Comparison of ENCODE assay signal across 1 cellular context in the genomic region with DNA sequence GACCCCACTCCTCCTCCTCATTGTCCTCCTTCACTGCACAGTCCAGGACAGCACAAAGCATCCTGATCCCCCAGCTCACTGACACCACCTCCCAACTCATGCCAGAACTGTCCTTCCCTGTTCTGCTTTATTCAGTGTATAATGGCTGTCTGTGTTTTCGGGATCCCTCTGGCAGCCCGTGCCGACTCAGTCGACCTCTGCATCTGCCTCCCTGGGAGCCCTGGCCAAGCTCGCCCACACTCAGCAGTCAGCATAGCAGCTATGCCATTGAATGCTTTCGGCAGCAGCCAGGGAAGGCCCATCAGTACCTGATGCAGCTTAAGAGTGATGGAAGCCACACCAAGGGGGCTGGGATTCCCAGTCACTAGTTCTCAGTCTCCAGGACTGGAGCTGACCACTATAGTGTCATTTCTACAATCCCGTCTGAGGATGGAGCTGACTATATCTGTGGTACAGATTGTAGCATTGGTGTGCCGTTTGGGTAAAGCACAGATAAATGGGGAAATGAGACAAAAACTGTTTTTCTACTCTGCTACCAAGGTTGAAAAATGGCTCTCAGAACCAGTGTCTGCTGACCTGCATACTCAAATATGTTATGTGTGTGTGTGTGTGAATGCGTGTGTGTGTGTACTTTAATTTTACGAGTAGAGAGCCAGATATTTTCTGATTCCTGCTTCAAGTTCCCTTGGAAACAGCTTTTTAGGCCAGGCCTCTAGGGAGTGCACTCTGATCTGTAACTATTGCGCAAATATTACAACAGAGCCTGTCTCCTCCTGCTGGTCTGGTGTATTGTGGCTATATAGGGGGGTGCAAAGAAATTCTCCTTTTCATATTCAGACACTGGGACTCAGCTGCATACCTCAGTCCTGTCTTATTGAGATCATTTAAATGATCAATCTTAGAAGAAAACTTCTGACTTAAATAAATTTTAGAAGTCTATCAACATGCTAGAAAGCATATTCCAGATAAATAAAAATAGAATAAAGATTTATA.
TF ChIP-seq lines count a peak whose summit lies in the region.

No MANE protein-coding gene starts in this region.

TF ChIP-seq in HepG2, 621 proteins besides CTCF, POLR2A, EP300 and RAD21 (continued from another document and continues in another):
- TF ChIP-seq, protein P1, sequence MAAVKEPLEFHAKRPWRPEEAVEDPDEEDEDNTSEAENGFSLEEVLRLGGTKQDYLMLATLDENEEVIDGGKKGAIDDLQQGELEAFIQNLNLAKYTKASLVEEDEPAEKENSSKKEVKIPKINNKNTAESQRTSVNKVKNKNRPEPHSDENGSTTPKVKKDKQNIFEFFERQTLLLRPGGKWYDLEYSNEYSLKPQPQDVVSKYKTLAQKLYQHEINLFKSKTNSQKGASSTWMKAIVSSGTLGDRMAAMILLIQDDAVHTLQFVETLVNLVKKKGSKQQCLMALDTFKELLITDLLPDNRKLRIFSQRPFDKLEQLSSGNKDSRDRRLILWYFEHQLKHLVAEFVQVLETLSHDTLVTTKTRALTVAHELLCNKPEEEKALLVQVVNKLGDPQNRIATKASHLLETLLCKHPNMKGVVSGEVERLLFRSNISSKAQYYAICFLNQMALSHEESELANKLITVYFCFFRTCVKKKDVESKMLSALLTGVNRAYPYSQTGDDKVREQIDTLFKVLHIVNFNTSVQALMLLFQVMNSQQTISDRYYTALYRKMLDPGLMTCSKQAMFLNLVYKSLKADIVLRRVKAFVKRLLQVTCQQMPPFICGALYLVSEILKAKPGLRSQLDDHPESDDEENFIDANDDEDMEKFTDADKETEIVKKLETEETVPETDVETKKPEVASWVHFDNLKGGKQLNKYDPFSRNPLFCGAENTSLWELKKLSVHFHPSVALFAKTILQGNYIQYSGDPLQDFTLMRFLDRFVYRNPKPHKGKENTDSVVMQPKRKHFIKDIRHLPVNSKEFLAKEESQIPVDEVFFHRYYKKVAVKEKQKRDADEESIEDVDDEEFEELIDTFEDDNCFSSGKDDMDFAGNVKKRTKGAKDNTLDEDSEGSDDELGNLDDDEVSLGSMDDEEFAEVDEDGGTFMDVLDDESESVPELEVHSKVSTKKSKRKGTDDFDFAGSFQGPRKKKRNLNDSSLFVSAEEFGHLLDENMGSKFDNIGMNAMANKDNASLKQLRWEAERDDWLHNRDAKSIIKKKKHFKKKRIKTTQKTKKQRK (IDR thresholded peaks at IDR 0.05; ENCODE audit: low read length) = no peak
- TF ChIP-seq ZNF557 (CRISPR knock-in tag; IDR thresholded peaks at IDR 0.05) (no peak), SIN3B (IDR thresholded peaks at IDR 0.05; ENCODE audit: low read length) (no peak), NBN (conservative IDR thresholded peaks at IDR 0.05) (no peak), STAG1 (CRISPR knock-in tag; IDR thresholded peaks at IDR 0.05) (peak; percentile 20; the same call in 1 of the 2 replicates), ZNF124 (CRISPR knock-in tag; IDR thresholded peaks at IDR 0.05) (no peak), NCOA5 (CRISPR knock-in tag; IDR thresholded peaks at IDR 0.05) (no peak), KDM5B (CRISPR knock-in tag; IDR thresholded peaks at IDR 0.05; ENCODE audit: borderline replicate concordance) (no peak), REPIN1 (CRISPR knock-in tag; IDR thresholded peaks at IDR 0.05; ENCODE audit: borderline replicate concordance, low read depth) (no peak), HDAC1 (CRISPR knock-in tag; IDR thresholded peaks at IDR 0.05) (no peak), TEAD3 (CRISPR knock-in tag; optimal IDR thresholded peaks at IDR 0.05; ENCODE audit: borderline replicate concordance) (peak; percentile 59), ATF1 (CRISPR knock-in tag; IDR thresholded peaks at IDR 0.05) (no peak), ZNF788 (CRISPR knock-in tag; IDR thresholded peaks at IDR 0.05; ENCODE audit: borderline replicate concordance) (peak; percentile 45; the same call in 1 of the 2 replicates), SMAD1 (CRISPR knock-in tag; IDR thresholded peaks at IDR 0.05; ENCODE audit: borderline replicate concordance, low read depth) (no peak), MTF2 (CRISPR knock-in tag; IDR thresholded peaks at IDR 0.05; ENCODE audit: borderline replicate concordance) (no peak), BRCA1 (CRISPR knock-in tag; IDR thresholded peaks at IDR 0.05) (no peak), TBL1XR1 (IDR thresholded peaks at IDR 0.05; ENCODE audit: borderline replicate concordance, low read length, partially characterized antibody) (no peak), ZSCAN31 (CRISPR knock-in tag; IDR thresholded peaks at IDR 0.05; ENCODE audit: low read depth) (no peak)
- TF ChIP-seq, protein P2, sequence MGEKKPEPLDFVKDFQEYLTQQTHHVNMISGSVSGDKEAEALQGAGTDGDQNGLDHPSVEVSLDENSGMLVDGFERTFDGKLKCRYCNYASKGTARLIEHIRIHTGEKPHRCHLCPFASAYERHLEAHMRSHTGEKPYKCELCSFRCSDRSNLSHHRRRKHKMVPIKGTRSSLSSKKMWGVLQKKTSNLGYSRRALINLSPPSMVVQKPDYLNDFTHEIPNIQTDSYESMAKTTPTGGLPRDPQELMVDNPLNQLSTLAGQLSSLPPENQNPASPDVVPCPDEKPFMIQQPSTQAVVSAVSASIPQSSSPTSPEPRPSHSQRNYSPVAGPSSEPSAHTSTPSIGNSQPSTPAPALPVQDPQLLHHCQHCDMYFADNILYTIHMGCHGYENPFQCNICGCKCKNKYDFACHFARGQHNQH (CRISPR knock-in tag; IDR thresholded peaks at IDR 0.05) = no peak
- TF ChIP-seq, protein P3, sequence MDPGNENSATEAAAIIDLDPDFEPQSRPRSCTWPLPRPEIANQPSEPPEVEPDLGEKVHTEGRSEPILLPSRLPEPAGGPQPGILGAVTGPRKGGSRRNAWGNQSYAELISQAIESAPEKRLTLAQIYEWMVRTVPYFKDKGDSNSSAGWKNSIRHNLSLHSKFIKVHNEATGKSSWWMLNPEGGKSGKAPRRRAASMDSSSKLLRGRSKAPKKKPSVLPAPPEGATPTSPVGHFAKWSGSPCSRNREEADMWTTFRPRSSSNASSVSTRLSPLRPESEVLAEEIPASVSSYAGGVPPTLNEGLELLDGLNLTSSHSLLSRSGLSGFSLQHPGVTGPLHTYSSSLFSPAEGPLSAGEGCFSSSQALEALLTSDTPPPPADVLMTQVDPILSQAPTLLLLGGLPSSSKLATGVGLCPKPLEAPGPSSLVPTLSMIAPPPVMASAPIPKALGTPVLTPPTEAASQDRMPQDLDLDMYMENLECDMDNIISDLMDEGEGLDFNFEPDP (CRISPR knock-in tag; conservative IDR thresholded peaks at IDR 0.05) = no peak
- TF ChIP-seq, protein P4, sequence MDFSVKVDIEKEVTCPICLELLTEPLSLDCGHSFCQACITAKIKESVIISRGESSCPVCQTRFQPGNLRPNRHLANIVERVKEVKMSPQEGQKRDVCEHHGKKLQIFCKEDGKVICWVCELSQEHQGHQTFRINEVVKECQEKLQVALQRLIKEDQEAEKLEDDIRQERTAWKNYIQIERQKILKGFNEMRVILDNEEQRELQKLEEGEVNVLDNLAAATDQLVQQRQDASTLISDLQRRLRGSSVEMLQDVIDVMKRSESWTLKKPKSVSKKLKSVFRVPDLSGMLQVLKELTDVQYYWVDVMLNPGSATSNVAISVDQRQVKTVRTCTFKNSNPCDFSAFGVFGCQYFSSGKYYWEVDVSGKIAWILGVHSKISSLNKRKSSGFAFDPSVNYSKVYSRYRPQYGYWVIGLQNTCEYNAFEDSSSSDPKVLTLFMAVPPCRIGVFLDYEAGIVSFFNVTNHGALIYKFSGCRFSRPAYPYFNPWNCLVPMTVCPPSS (IDR thresholded peaks at IDR 0.05) = no peak
- TF ChIP-seq, protein P5, sequence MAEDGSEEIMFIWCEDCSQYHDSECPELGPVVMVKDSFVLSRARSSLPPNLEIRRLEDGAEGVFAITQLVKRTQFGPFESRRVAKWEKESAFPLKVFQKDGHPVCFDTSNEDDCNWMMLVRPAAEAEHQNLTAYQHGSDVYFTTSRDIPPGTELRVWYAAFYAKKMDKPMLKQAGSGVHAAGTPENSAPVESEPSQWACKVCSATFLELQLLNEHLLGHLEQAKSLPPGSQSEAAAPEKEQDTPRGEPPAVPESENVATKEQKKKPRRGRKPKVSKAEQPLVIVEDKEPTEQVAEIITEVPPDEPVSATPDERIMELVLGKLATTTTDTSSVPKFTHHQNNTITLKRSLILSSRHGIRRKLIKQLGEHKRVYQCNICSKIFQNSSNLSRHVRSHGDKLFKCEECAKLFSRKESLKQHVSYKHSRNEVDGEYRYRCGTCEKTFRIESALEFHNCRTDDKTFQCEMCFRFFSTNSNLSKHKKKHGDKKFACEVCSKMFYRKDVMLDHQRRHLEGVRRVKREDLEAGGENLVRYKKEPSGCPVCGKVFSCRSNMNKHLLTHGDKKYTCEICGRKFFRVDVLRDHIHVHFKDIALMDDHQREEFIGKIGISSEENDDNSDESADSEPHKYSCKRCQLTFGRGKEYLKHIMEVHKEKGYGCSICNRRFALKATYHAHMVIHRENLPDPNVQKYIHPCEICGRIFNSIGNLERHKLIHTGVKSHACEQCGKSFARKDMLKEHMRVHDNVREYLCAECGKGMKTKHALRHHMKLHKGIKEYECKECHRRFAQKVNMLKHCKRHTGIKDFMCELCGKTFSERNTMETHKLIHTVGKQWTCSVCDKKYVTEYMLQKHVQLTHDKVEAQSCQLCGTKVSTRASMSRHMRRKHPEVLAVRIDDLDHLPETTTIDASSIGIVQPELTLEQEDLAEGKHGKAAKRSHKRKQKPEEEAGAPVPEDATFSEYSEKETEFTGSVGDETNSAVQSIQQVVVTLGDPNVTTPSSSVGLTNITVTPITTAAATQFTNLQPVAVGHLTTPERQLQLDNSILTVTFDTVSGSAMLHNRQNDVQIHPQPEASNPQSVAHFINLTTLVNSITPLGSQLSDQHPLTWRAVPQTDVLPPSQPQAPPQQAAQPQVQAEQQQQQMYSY (CRISPR knock-in tag; IDR thresholded peaks at IDR 0.05) = no peak
- TF ChIP-seq, protein P6, sequence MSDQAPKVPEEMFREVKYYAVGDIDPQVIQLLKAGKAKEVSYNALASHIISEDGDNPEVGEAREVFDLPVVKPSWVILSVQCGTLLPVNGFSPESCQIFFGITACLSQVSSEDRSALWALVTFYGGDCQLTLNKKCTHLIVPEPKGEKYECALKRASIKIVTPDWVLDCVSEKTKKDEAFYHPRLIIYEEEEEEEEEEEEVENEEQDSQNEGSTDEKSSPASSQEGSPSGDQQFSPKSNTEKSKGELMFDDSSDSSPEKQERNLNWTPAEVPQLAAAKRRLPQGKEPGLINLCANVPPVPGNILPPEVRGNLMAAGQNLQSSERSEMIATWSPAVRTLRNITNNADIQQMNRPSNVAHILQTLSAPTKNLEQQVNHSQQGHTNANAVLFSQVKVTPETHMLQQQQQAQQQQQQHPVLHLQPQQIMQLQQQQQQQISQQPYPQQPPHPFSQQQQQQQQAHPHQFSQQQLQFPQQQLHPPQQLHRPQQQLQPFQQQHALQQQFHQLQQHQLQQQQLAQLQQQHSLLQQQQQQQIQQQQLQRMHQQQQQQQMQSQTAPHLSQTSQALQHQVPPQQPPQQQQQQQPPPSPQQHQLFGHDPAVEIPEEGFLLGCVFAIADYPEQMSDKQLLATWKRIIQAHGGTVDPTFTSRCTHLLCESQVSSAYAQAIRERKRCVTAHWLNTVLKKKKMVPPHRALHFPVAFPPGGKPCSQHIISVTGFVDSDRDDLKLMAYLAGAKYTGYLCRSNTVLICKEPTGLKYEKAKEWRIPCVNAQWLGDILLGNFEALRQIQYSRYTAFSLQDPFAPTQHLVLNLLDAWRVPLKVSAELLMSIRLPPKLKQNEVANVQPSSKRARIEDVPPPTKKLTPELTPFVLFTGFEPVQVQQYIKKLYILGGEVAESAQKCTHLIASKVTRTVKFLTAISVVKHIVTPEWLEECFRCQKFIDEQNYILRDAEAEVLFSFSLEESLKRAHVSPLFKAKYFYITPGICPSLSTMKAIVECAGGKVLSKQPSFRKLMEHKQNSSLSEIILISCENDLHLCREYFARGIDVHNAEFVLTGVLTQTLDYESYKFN (CRISPR knock-in tag; conservative IDR thresholded peaks at IDR 0.05) = peak; percentile 40
- TF ChIP-seq, protein P7, sequence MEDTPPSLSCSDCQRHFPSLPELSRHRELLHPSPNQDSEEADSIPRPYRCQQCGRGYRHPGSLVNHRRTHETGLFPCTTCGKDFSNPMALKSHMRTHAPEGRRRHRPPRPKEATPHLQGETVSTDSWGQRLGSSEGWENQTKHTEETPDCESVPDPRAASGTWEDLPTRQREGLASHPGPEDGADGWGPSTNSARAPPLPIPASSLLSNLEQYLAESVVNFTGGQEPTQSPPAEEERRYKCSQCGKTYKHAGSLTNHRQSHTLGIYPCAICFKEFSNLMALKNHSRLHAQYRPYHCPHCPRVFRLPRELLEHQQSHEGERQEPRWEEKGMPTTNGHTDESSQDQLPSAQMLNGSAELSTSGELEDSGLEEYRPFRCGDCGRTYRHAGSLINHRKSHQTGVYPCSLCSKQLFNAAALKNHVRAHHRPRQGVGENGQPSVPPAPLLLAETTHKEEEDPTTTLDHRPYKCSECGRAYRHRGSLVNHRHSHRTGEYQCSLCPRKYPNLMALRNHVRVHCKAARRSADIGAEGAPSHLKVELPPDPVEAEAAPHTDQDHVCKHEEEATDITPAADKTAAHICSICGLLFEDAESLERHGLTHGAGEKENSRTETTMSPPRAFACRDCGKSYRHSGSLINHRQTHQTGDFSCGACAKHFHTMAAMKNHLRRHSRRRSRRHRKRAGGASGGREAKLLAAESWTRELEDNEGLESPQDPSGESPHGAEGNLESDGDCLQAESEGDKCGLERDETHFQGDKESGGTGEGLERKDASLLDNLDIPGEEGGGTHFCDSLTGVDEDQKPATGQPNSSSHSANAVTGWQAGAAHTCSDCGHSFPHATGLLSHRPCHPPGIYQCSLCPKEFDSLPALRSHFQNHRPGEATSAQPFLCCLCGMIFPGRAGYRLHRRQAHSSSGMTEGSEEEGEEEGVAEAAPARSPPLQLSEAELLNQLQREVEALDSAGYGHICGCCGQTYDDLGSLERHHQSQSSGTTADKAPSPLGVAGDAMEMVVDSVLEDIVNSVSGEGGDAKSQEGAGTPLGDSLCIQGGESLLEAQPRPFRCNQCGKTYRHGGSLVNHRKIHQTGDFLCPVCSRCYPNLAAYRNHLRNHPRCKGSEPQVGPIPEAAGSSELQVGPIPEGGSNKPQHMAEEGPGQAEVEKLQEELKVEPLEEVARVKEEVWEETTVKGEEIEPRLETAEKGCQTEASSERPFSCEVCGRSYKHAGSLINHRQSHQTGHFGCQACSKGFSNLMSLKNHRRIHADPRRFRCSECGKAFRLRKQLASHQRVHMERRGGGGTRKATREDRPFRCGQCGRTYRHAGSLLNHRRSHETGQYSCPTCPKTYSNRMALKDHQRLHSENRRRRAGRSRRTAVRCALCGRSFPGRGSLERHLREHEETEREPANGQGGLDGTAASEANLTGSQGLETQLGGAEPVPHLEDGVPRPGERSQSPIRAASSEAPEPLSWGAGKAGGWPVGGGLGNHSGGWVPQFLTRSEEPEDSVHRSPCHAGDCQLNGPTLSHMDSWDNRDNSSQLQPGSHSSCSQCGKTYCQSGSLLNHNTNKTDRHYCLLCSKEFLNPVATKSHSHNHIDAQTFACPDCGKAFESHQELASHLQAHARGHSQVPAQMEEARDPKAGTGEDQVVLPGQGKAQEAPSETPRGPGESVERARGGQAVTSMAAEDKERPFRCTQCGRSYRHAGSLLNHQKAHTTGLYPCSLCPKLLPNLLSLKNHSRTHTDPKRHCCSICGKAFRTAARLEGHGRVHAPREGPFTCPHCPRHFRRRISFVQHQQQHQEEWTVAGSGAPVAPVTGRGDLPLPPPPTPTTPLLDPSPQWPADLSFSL (CRISPR knock-in tag; IDR thresholded peaks at IDR 0.05) = no peak
- TF ChIP-seq, protein P8, sequence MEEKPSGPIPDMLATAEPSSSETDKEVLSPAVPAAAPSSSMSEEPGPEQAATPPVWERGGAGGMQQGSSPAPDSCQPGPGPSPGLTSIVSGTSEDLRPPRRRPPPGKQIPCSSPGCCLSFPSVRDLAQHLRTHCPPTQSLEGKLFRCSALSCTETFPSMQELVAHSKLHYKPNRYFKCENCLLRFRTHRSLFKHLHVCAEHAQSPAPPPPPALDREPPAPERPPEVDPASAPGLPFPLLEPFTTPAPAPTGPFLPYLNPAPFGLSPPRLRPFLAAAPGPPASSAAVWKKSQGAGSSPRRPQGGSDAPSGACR (CRISPR knock-in tag; IDR thresholded peaks at IDR 0.05) = no peak
